19 cellular contexts compared by ENCODE assay signal in the genomic region with DNA sequence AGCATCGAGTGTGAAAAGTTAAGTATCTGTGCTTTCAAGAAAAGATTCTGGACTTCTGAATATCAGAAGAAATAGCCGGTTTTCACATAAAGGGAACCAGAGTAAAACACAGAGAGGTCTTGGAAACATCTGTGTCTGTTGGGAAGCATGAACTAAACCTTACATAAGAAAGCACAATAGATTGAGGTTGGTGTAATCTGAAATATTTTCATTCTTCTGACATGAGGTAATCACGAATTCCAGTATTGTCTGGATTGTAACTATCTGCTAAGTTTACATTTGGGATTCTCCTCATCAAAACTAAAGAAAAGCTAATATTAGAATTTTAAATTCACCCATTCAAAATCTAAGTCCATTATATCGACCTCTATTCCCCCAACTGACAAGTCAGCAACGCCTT.
"Had no signal": no experiment of that assay in that cellular context is flagged by ENCODE, and none has a peak within 500 bp of the region (broad histone marks: within the 10 kb centered on the region; RNA-seq: fewer than 3 reads in every experiment).

No MANE protein-coding gene starts in this region.

- H3K36me3 ChIP-seq: lower lobe of right lung had no signal

- H3K27ac ChIP-seq: body of pancreas, lower lobe of right lung had no signal

- H3K4me3 ChIP-seq: body of pancreas, lower lobe of right lung had no signal

- H3K4me1 ChIP-seq: body of pancreas, lower lobe of right lung had no signal

- ATAC-seq: activated CD8-positive, alpha-beta memory T cell treated with anti-CD3 and anti-CD28 coated beads, Interleukin-2, amount 10 ng/mL, durations not matched to agents 7 days and 5 days; body of pancreas; left colon; lower lobe of right lung; stimulated activated naive B cell treated with anti-CD40 and anti-IgM and Interleukin-4, amounts not matched to agents 10 μg/mL and 1 μg/mL and 100 μg/mL, for 72 hours; WTC11 had no signal

- H3K9me3 ChIP-seq: body of pancreas, lower lobe of right lung had no signal

- H3K27me3 ChIP-seq: body of pancreas had no signal

- DNase-seq: activated CD4-positive, alpha-beta memory T cell treated with anti-CD3 and anti-CD28 coated beads, Interleukin-2, amount 10 ng/mL, durations not matched to agents 7 days and 5 days; activated CD4-positive, alpha-beta T cell treated with anti-CD3 and anti-CD28 coated beads for 4 hours; activated CD8-positive, alpha-beta memory T cell treated with anti-CD3 and anti-CD28 coated beads, Interleukin-2, amount 10 ng/mL, durations not matched to agents 7 days and 5 days; amniotic stem cell; body of pancreas; caudate nucleus; foreskin melanocyte; glutamatergic neuron; hippocampal formation; islet precursor cell; left colon; lower lobe of right lung; midbrain; nephron progenitor cell; occipital lobe; posterior cingulate gyrus; retina; stimulated activated naive B cell treated with anti-CD40 and anti-IgM and Interleukin-4, amounts not matched to agents 10 μg/mL and 1 μg/mL and 100 μg/mL, for 72 hours had no signal
